Comparison of ENCODE assay signal across 12 cellular contexts in the genomic region with DNA sequence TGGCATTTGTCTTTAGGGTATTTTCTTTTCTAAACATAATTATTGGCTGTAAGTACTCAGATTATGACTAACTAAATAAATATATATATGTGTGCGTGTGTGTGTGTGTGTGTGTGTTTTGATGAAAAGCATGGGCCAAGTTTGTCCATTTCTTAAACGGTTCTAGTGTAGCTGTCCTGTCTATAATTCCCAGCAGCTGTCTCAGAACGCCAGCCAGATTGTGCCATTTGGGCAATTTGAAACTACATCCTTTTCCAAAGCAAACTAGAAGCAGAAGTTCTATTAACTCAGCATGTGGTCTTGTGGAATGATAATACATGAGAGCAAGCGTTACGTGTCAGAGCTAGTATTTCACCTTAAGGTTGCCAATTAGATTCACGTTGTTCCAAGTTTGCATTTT. TPM values are rescaled to one million over a fixed set of nuclear protein-coding genes. Genes with fewer than 3 reads are reported as not detected.
A peak's percentile ranks its signal among the peaks of the same experiment; 100 is the strongest.
DNase-seq lines count a peak whose midpoint lies in the region; ATAC-seq, FAIRE-seq and TF ChIP-seq lines count a peak whose summit lies in the region.
"Had no signal": no experiment of that assay in that cellular context is flagged by ENCODE, and none has a peak within 500 bp of the region (broad histone marks: within the 10 kb centered on the region; RNA-seq: fewer than 3 reads in every experiment).

No MANE protein-coding gene starts in this region.

- WGBS in suprapubic skin, result 20% methylated on average over 6 of the region's 6 CpGs

- ATAC-seq in GM21619 (IDR thresholded peaks at IDR 0.05; ENCODE audit: unreplicated experiment), result no peak
- ATAC-seq: A549 had no signal

- dilution Hi-C loops in keratinocyte (cut with MboI; ENCODE audit: extremely low pct_ligation_motif_present, low sequenced_read_pairs), result no loop called here

- H3K4me1 ChIP-seq in adipocyte (ENCODE audit: control insufficient read depth, insufficient read depth, low read length) (peaks cover 49% of the 10 kb centered on the region), keratinocyte (ENCODE audit: control insufficient read depth, extremely low read depth, insufficient read depth, low read length) (peaks cover 4% of the 10 kb centered on the region), suprapubic skin (peaks cover 21% of the 10 kb centered on the region)
- H3K4me1 ChIP-seq: A549 had no signal

- no peak overlapping the region for H2AFZ ChIP-seq in keratinocyte (ENCODE audit: control insufficient read depth, low read length)

- H3K27ac ChIP-seq in keratinocyte (ENCODE audit: control insufficient read depth, insufficient read depth, low read length) (no peak overlapping the region), suprapubic skin (peak overlapping the region; percentile 28)
- H3K27ac ChIP-seq: A549 had no signal

- DNase-seq in NCI-H1105 treated with DMSO at 0.1 percent for 48 hours (lab: John Stamatoyannopoulos, UW) (peak; percentile 11), NCI-H1105 (lab: John Stamatoyannopoulos, UW) (no peak), adipocyte (ENCODE audit: low read depth) (peak; percentile 91), keratinocyte (ENCODE audit: low read depth, low spot score) (no peak), suprapubic skin (ENCODE audit: low spot score in 2 of 2) (no peak), CD1c-positive myeloid dendritic cell (ENCODE audit: extremely low spot score) (no peak), D341Med (ENCODE audit: low spot score) (no peak)

- FAIRE-seq in keratinocyte (lab: Jason Lieb, UNC), result peak; percentile 51
- FAIRE-seq: A549, GM18507 had no signal

- H3K36me3 ChIP-seq in adipocyte (ENCODE audit: control insufficient read depth, insufficient read depth, low read length, severe bottlenecking) (no peaks in the 10 kb centered on the region), keratinocyte (ENCODE audit: control insufficient read depth in 2 of 2, extremely low read depth in 1 of 2, insufficient read depth in 2 of 2, low read length in 2 of 2) (no peaks in the 10 kb centered on the region), suprapubic skin (no peaks in the 10 kb centered on the region)

- H3K9ac ChIP-seq in adipocyte (ENCODE audit: low read length) (peak overlapping the region; percentile 84), keratinocyte (ENCODE audit: control insufficient read depth, extremely low read depth, insufficient read depth, low read length) (no peak overlapping the region)

- no peaks in the 10 kb centered on the region for H4K20me1 ChIP-seq in keratinocyte (ENCODE audit: control insufficient read depth, extremely low read depth, insufficient read depth, low read length)

- no peaks in the 10 kb centered on the region for H3K9me1 ChIP-seq in keratinocyte (ENCODE audit: control insufficient read depth, extremely low read depth, insufficient read depth, low read length)

- no peak for TF ChIP-seq POLR2A in suprapubic skin (IDR thresholded peaks at IDR 0.05)

- peak overlapping the region; percentile 2 for H3K4me2 ChIP-seq in keratinocyte (ENCODE audit: control insufficient read depth, extremely low read depth, insufficient read depth, low read depth, low read length)
- H3K4me2 ChIP-seq: A549 had no signal

- H3K4me3 ChIP-seq in adipocyte (ENCODE audit: low read length) (peak overlapping the region; percentile 89), keratinocyte (ENCODE audit: control insufficient read depth in 2 of 3, extremely low read depth in 1 of 3, insufficient read depth in 2 of 3, low read depth in 1 of 3, low read length in 3 of 3) (no peak overlapping the region), suprapubic skin (no peak overlapping the region)
- H3K4me3 ChIP-seq: A549 had no signal

- no peak for TF ChIP-seq EP300 in suprapubic skin (IDR thresholded peaks at IDR 0.05)

- no peaks in the 10 kb centered on the region for H3K79me2 ChIP-seq in keratinocyte (ENCODE audit: control insufficient read depth, insufficient read depth, low read length)

- TF ChIP-seq CTCF in keratinocyte (optimal IDR thresholded peaks at IDR 0.05 in 1 of 3, IDR thresholded peaks at IDR 0.05 in 1 of 3, conservative IDR thresholded peaks at IDR 0.05 in 1 of 3; ENCODE audit: extremely low read depth in 1 of 3, insufficient read depth in 2 of 3, low read length in 3 of 3) (no peak), suprapubic skin (IDR thresholded peaks at IDR 0.05) (no peak)

- H3K9me3 ChIP-seq in adipocyte (ENCODE audit: control insufficient read depth, low read length), result no peaks in the 10 kb centered on the region
- H3K9me3 ChIP-seq in keratinocyte (ENCODE audit: control insufficient read depth, low read depth, low read length), result no peaks in the 10 kb centered on the region
- no peaks in the 10 kb centered on the region for H3K9me3 ChIP-seq in suprapubic skin
- H3K9me3 ChIP-seq: A549 had no signal

- no peaks in the 10 kb centered on the region for H3K27me3 ChIP-seq in adipocyte (replicated peaks; ENCODE audit: control insufficient read depth, insufficient read depth, low read length)
- H3K27me3 ChIP-seq in keratinocyte (ENCODE audit: control insufficient read depth, extremely low read depth, insufficient read depth, low read length), result no peaks in the 10 kb centered on the region
- no peaks in the 10 kb centered on the region for H3K27me3 ChIP-seq in suprapubic skin

RNA-seq across cellular contexts. Expression of a gene that starts 1.7 kb away (rescaled TPM):
- polyA plus RNA-seq in keratinocyte, result 0.43 to 0.77 TPM (median 0.53 TPM) in 3 replicates
- 0.75 TPM for polyA plus RNA-seq in keratinocyte (2011; ENCODE audit: low read depth)
- 0.32 and 0.47 TPM in 2 replicates for polyA plus RNA-seq in keratinocyte (2011; cell fraction: cytosol; rRNA removed)
- polyA plus RNA-seq in keratinocyte (2011; cell fraction: nucleus; rRNA removed), result 0.33 and 0.81 TPM in 2 replicates
- 0.11 and 0.63 TPM in 2 replicates for polyA plus RNA-seq in keratinocyte (2012; ENCODE audit: low replicate concordance)
- 0.80 to 1.3 TPM in 2 of 3 replicates, not detected in the other for polyA minus RNA-seq in keratinocyte
- polyA minus RNA-seq in keratinocyte (2011; cell fraction: cytosol; rRNA and poly(A)+ RNA removed), result 1.2 TPM
- 0.53 and 1.6 TPM in 2 replicates for polyA minus RNA-seq in keratinocyte (2011; cell fraction: nucleus; rRNA and poly(A)+ RNA removed)
- 10 to 100 TPM in 1 of 4 donors, 1 to 10 TPM in 3; 2.5 to 11.1 (median 5.5) TPM for total RNA-seq in suprapubic skin
- total RNA-seq: activated CD8-positive, alpha-beta memory T cell treated with anti-CD3 and anti-CD28 coated beads for 36 hours had no signal
- polyA plus RNA-seq: IgD-negative memory B cell had no signal

Comparison
In these comparisons a context has a peak if more than half of its experiments do, and no peak if none do; other contexts are left out.
1. DNase-seq: peak in NCI-H1105 treated with DMSO at 0.1 percent for 48 hours (single experiment) and adipocyte (single experiment); none in NCI-H1105 (single experiment), keratinocyte (single experiment), suprapubic skin (0 of 2), CD1c-positive myeloid dendritic cell (single experiment) and D341Med (single experiment).